ENCODE assay signal across 9 cellular contexts in the genomic region with DNA sequence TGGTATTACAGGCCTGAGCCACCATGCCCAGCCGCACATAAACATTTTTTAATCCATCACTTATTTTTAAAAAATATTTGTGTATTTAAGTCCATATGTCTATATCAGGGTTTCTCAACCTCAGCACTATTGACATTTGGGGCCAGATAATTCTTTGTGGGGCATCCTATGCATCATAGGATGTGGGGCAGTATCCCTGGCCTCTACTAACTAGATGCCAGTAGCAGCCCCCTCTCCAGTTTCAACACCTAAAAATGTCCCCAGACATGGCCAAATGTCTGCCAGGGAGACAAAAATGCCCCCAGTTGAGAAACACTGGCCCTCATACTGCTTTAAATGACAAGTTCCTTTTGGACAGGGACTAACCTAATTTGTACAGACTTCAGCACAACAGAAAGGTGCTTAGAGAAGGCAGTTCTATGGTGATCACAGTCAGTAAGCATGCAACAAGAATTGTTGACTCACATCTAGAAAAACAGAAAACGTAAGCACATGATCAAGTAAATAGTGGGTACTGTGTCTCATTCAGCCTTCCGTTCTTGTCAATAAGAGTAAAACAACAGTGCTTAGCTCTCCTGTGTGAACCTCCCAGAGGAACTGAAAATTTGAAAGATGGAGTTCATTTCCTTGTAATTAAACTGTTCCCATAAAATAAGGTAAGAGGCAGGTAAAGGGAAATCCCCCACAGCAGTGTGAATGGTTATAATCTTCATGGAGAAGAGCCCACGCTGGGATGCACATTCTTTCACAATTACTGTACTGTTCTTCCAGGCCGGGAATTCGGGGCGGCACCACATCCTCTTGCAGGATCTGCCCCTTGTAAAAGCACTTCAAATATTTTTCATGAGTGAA. TPM values are rescaled to one million over a fixed set of nuclear protein-coding genes. Genes with fewer than 3 reads are reported as not detected.
A peak's percentile ranks its signal among the peaks of the same experiment; 100 is the strongest.
DNase-seq lines count a peak whose midpoint lies in the region; TF ChIP-seq lines count a peak whose summit lies in the region.
"Had no signal": no experiment of that assay in that cellular context is flagged by ENCODE, and none has a peak within 500 bp of the region (broad histone marks: within the 10 kb centered on the region; RNA-seq: fewer than 3 reads in every experiment).

No MANE protein-coding gene starts in this region.

- peak overlapping the region; percentile 68 to 96 (median 88) for H3K4me2 ChIP-seq in BLaER1 treated with 17β-estradiol and CSF1 and Interleukin-3, amounts not matched to agents 10 nM and 100 nM

- H3K9me3 ChIP-seq in BLaER1 treated with 17β-estradiol and CSF1 and Interleukin-3, amounts not matched to agents 10 nM and 100 nM (replicated peaks in 1 of 11), result peaks cover 0 to 15% (median 0%) of the 10 kb centered on the region in 11 experiments; a peak in 2 of 22 replicates
- no peaks in the 10 kb centered on the region for H3K9me3 ChIP-seq in HEK293 (ENCODE audit: control insufficient read depth, insufficient read depth, low read depth, low read length)
- H3K9me3 ChIP-seq in SJSA1 (replicated peaks), result no peaks in the 10 kb centered on the region

- peaks cover 4% of the 10 kb centered on the region for H3K9me3 Mint-ChIP-seq in T-helper 2 cell treated with Interferon-gamma antibody and Interleukin-4, amounts not matched to agents 5 μg/mL and 100 μg/mL, for 36 hours

- H3K4me1 ChIP-seq in BLaER1 treated with 17β-estradiol and CSF1 and Interleukin-3, amounts not matched to agents 10 nM and 100 nM, result peaks cover 40 to 96% (median 69%) of the 10 kb centered on the region in 10 experiments
- H3K4me1 ChIP-seq in HEK293 (ENCODE audit: control insufficient read depth, insufficient read depth, low read length) (no peaks in the 10 kb centered on the region), SJSA1 (replicated peaks) (peaks cover 40% of the 10 kb centered on the region)

- CTCF ChIA-PET in HEK293 (lab: Yijun Ruan, JAX), result interaction anchor here (0.5 kb wide), 1 partner anchor 64 kb away, joined by 4 read pairs; no protein-coding TSS in a partner anchor

- peaks cover 2% of the 10 kb centered on the region for H3K36me3 Mint-ChIP-seq in T-helper 2 cell treated with Interferon-gamma antibody and Interleukin-4, amounts not matched to agents 5 μg/mL and 100 μg/mL, for 36 hours (ENCODE audit: low read depth)

- H3K36me3 ChIP-seq in BLaER1 treated with 17β-estradiol and CSF1 and Interleukin-3, amounts not matched to agents 10 nM and 100 nM, result no peaks in the 10 kb centered on the region
- H3K36me3 ChIP-seq in HEK293 (ENCODE audit: control insufficient read depth in 2 of 2, insufficient read depth in 1 of 2, low read length in 2 of 2) (no peaks in the 10 kb centered on the region), SJSA1 (no peaks in the 10 kb centered on the region)

- H3K27ac ChIP-seq in BLaER1 treated with 17β-estradiol and CSF1 and Interleukin-3, amounts not matched to agents 10 nM and 100 nM, result peak overlapping the region; percentile 68 to 99 (median 98)
- H3K27ac ChIP-seq in HEK293 (ENCODE audit: extremely low read depth, low read depth, low read length), result no peak overlapping the region
- H3K27ac ChIP-seq in SJSA1, result peak overlapping the region; percentile 94

- H3K27me3 ChIP-seq in BLaER1 treated with 17β-estradiol and CSF1 and Interleukin-3, amounts not matched to agents 10 nM and 100 nM, result peaks cover 0 to 2% (median 0%) of the 10 kb centered on the region in 11 experiments; a peak in 1 of 22 replicates
- H3K27me3 ChIP-seq in SJSA1 (replicated peaks), result no peaks in the 10 kb centered on the region

- H4K20me1 ChIP-seq in BLaER1 treated with 17β-estradiol and CSF1 and Interleukin-3, amounts not matched to agents 10 nM and 100 nM, result no peaks in the 10 kb centered on the region

- no peak for TF ChIP-seq CTCF in HEK293 (tag by site-specific recombination; IDR thresholded peaks at IDR 0.05)

- in situ Hi-C loops in KBM-7 (cut with MboI; ENCODE audit: low pct_unique_long_range_greater_than_20kb, low sequenced_read_pairs), result no loop called here

- peaks cover 30% of the 10 kb centered on the region for H3K4me1 Mint-ChIP-seq in T-helper 2 cell treated with Interferon-gamma antibody and Interleukin-4, amounts not matched to agents 5 μg/mL and 100 μg/mL, for 36 hours (ENCODE audit: low read depth)

- DNase-seq in SJSA1 (ENCODE audit: low read depth in 1 of 2, low spot score in 2 of 2) (peak; percentile 89 to 96), islet precursor cell (peak; percentile 85), NCI-H345 treated with DMSO at 0.1 percent for 48 hours (lab: John Stamatoyannopoulos, UW; ENCODE audit: unreplicated experiment) (no peak), RPMI8226 (no peak), KBM-7 (no peak)
- DNase-seq in T-helper 2 cell treated with Interferon-gamma antibody and Interleukin-4, amounts not matched to agents 5 μg/mL and 100 μg/mL, for 36 hours (ENCODE audit: low spot score), result no peak
- DNase-seq: activated CD4-positive, alpha-beta T cell treated with anti-CD3 and anti-CD28 coated beads, Interleukin-2, amount 10 ng/mL, durations not matched to agents 7 days and 5 days had no signal

- H3K27me3 Mint-ChIP-seq in T-helper 2 cell treated with Interferon-gamma antibody and Interleukin-4, amounts not matched to agents 5 μg/mL and 100 μg/mL, for 36 hours (ENCODE audit: low read depth), result peaks cover 65% of the 10 kb centered on the region

- H3K4me3 ChIP-seq in BLaER1 treated with 17β-estradiol and CSF1 and Interleukin-3, amounts not matched to agents 10 nM and 100 nM, result no peak overlapping the region
- H3K4me3 ChIP-seq in HEK293 (ENCODE audit: low read depth, low read length) (no peak overlapping the region), SJSA1 (no peak overlapping the region)

- peak overlapping the region in 10 of 11 experiments; percentile 72 to 89 (median 84); a peak in 20 of 22 replicates for H3K9ac ChIP-seq in BLaER1 treated with 17β-estradiol and CSF1 and Interleukin-3, amounts not matched to agents 10 nM and 100 nM

- no peak overlapping the region for H3K27ac Mint-ChIP-seq in T-helper 2 cell treated with Interferon-gamma antibody and Interleukin-4, amounts not matched to agents 5 μg/mL and 100 μg/mL, for 36 hours
- H3K27ac Mint-ChIP-seq: activated CD4-positive, alpha-beta T cell treated with anti-CD3 and anti-CD28 coated beads, Interleukin-2, amount 10 ng/mL, durations not matched to agents 7 days and 5 days had no signal

- no peak overlapping the region for H3K4me3 Mint-ChIP-seq in T-helper 2 cell treated with Interferon-gamma antibody and Interleukin-4, amounts not matched to agents 5 μg/mL and 100 μg/mL, for 36 hours

- POLR2A ChIA-PET in HEK293 (lab: Yijun Ruan, JAX), result no interaction called here

TF ChIP-seq in HEK293, 187 proteins besides CTCF, POLR2A, EP300 and RAD21 (continues in another document):
- TF ChIP-seq GLIS2 (tag by site-specific recombination; IDR thresholded peaks at IDR 0.05) (no peak), KLF10 (tag by site-specific recombination; IDR thresholded peaks at IDR 0.05) (no peak), KLF7 (tag by site-specific recombination; IDR thresholded peaks at IDR 0.05; ENCODE audit: borderline replicate concordance) (no peak), PRDM10 (tag by site-specific recombination; IDR thresholded peaks at IDR 0.05) (0 out of 2 replicates have a peak, but pooled peaks have one; percentile 28), ZNF792 (tag by site-specific recombination; IDR thresholded peaks at IDR 0.05) (no peak), ZIC2 (tag by site-specific recombination; IDR thresholded peaks at IDR 0.05) (no peak)
- TF ChIP-seq, protein P1, sequence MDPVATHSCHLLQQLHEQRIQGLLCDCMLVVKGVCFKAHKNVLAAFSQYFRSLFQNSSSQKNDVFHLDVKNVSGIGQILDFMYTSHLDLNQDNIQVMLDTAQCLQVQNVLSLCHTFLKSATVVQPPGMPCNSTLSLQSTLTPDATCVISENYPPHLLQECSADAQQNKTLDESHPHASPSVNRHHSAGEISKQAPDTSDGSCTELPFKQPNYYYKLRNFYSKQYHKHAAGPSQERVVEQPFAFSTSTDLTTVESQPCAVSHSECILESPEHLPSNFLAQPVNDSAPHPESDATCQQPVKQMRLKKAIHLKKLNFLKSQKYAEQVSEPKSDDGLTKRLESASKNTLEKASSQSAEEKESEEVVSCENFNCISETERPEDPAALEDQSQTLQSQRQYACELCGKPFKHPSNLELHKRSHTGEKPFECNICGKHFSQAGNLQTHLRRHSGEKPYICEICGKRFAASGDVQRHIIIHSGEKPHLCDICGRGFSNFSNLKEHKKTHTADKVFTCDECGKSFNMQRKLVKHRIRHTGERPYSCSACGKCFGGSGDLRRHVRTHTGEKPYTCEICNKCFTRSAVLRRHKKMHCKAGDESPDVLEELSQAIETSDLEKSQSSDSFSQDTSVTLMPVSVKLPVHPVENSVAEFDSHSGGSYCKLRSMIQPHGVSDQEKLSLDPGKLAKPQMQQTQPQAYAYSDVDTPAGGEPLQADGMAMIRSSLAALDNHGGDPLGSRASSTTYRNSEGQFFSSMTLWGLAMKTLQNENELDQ (tag by site-specific recombination; IDR thresholded peaks at IDR 0.05; ENCODE audit: low read depth), result no peak

RNA-seq across cellular contexts. Expression of gene ADRB1, which starts 17.3 kb away (rescaled TPM):
- 1.3 and 1.4 TPM in 2 replicates for total RNA-seq in SJSA1 (2014; rRNA removed; shearing (Covaris generic))
- total RNA-seq: activated CD4-positive, alpha-beta T cell treated with anti-CD3 and anti-CD28 coated beads, Interleukin-2, amount 10 ng/mL, durations not matched to agents 7 days and 5 days had no signal

Comparison
In these comparisons a context has a peak if more than half of its experiments do, and no peak if none do; other contexts are left out.
1. DNase-seq: peak in SJSA1 (2 of 2) and islet precursor cell (single experiment); none in NCI-H345 treated with DMSO at 0.1 percent for 48 hours (single experiment), RPMI8226 (single experiment), T-helper 2 cell treated with Interferon-gamma antibody and Interleukin-4, amounts not matched to agents 5 μg/mL and 100 μg/mL, for 36 hours (single experiment) and KBM-7 (single experiment).